18 cellular contexts compared by ENCODE assay signal in the genomic region with DNA sequence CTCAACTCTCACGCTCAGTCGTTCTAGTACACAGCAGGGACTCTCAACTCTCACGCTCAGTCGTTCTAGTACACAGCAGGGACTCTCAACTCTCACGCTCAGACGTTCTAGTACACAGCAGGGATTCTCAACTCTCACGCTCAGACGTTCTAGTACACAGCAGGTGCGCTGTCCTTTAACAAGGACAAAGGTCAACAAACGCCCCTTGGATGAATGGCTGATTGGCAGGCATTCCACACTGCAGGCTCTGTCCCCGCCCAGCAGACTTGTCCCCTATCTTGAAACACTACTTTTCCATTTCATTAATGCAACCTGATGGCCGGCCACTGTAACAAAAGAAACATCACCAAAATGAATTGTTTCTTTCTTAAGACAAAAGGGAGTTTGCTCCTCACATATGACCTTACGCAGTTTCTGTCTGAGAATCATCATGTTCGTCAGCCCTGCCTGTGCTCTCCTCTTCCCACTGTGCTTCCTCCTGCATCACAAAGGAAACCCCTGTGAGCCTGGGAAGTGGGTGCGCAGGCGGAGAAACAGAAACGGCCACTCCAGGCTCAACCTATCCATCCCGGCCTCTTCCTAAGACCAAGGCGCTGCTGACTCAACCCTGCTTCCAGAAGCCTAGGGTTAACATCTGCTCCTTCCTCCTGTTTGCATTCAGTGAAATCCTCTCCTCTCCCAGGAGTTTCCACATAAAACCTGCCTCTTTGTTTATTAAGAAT. TPM values are rescaled to one million over a fixed set of nuclear protein-coding genes. Genes with fewer than 3 reads are reported as not detected.
DNase-seq lines count a peak whose midpoint lies in the region; ATAC-seq, FAIRE-seq and TF ChIP-seq lines count a peak whose summit lies in the region.
"Had no signal": no experiment of that assay in that cellular context is flagged by ENCODE, and none has a peak within 500 bp of the region (broad histone marks: within the 10 kb centered on the region; RNA-seq: fewer than 3 reads in every experiment).

No MANE protein-coding gene starts in this region.

- no peak overlapping the region; the same call in 1 of the 2 replicates for H2BK5ac ChIP-seq in H1 (ENCODE audit: low read depth, low read length)

- no peak overlapping the region for H2BK120ac ChIP-seq in H1 (replicated peaks; ENCODE audit: low read depth, low read length)

- CTCF ChIA-PET in H1 (lab: Charles Lee; ENCODE audit: partially characterized antibody): no interaction called here
- CTCF ChIA-PET in naive thymus-derived CD4-positive, alpha-beta T cell (lab: Charles Lee): no interaction called here

- no peak overlapping the region for H3K23ac ChIP-seq in H1 (ENCODE audit: insufficient read length)

- H3K27me3 ChIP-seq in BLaER1: no peaks in the 10 kb centered on the region
- no peaks in the 10 kb centered on the region for H3K27me3 ChIP-seq in HUES48 (ENCODE audit: control insufficient read depth, insufficient read depth, low read length)
- H3K27me3 ChIP-seq in H1 (replicated peaks in 1 of 4; ENCODE audit: control insufficient read depth in 3 of 4, extremely low read depth in 1 of 4, insufficient read depth in 3 of 4, low read length in 3 of 4): no peaks in the 10 kb centered on the region
- H3K27me3 ChIP-seq in naive thymus-derived CD4-positive, alpha-beta T cell (ENCODE audit: control insufficient read depth in 2 of 2, insufficient read depth in 2 of 2, low read length in 2 of 2): no peaks in the 10 kb centered on the region
- H3K27me3 ChIP-seq: vagina had no signal

- no peak for FAIRE-seq in H1 (lab: Jason Lieb, UNC)

- H3K27ac Mint-ChIP-seq in naive thymus-derived CD4-positive, alpha-beta T cell: peak overlapping the region in 2 of 9 donors; percentile 48 to 78
- H3K27ac Mint-ChIP-seq: nephron progenitor cell; stimulated activated effector memory CD8-positive, alpha-beta T cell treated with anti-CD3 and anti-CD28 coated beads, Interleukin-12 subunit alpha, Interleukin-12 subunit beta, amount 100 ng/mL, for 72 hours had no signal

- H3K9ac ChIP-seq in BLaER1: no peak overlapping the region
- H3K9ac ChIP-seq in HUES48 (ENCODE audit: low read depth, low read length): no peak overlapping the region
- no peak overlapping the region for H3K9ac ChIP-seq in H1 (replicated peaks in 1 of 4; ENCODE audit: extremely low read depth in 1 of 4, low read depth in 3 of 4, low read length in 3 of 4)

- H3K36me3 ChIP-seq in BLaER1: peaks cover 56% of the 10 kb centered on the region
- no peaks in the 10 kb centered on the region; the same call in 1 of the 2 replicates for H3K36me3 ChIP-seq in HUES48 (ENCODE audit: control insufficient read depth, insufficient read depth, low read length)
- H3K36me3 ChIP-seq in H1 (ENCODE audit: control insufficient read depth in 2 of 4, insufficient read depth in 4 of 4, low read length in 3 of 4): no peaks in the 10 kb centered on the region
- peaks cover 0 to 8% (median 0%) of the 10 kb centered on the region in 3 experiments for H3K36me3 ChIP-seq in naive thymus-derived CD4-positive, alpha-beta T cell (ENCODE audit: control insufficient read depth in 2 of 3, insufficient read depth in 3 of 3, low read length in 3 of 3)
- H3K36me3 ChIP-seq: left ventricle myocardium inferior, vagina had no signal

- intact Hi-C loops in naive thymus-derived CD4-positive, alpha-beta T cell (cut with micrococcal nuclease): no loop called here

- 0 out of 2 replicates have a peak overlapping the region, but pooled peaks have one; percentile 27 for H2BK12ac ChIP-seq in H1 (ENCODE audit: low read depth, low read length)

- peaks cover 37% of the 10 kb centered on the region for H3K79me1 ChIP-seq in H1 (ENCODE audit: low read depth, low read length)

- no peak overlapping the region for H2BK15ac ChIP-seq in H1 (ENCODE audit: low read length)

- no peak overlapping the region for H4K8ac ChIP-seq in H1 (ENCODE audit: extremely low read depth, insufficient read depth, low read length)

- no peaks in the 10 kb centered on the region for H3K27me3 Mint-ChIP-seq in naive thymus-derived CD4-positive, alpha-beta T cell
- H3K27me3 Mint-ChIP-seq: central memory CD8-positive, alpha-beta T cell had no signal

- no peak for TF ChIP-seq POLR2A in H1 (IDR thresholded peaks at IDR 0.05; ENCODE audit: control extremely low read depth in 1 of 2, low read depth in 2 of 2, low read length in 2 of 2)

- H4K20me1 ChIP-seq in BLaER1: peaks cover 90% of the 10 kb centered on the region
- H4K20me1 ChIP-seq in H1 (replicated peaks in 1 of 2; ENCODE audit: control insufficient read depth in 1 of 2, insufficient read depth in 2 of 2, low read length in 2 of 2): peaks cover 47 to 50% of the 10 kb centered on the region in 2 experiments

- no peak overlapping the region for H2BK20ac ChIP-seq in H1 (ENCODE audit: low read length)

- TF ChIP-seq RAD21 in H1 (IDR thresholded peaks at IDR 0.05 in 1 of 2, conservative IDR thresholded peaks at IDR 0.05 in 1 of 2; ENCODE audit: low read depth in 2 of 2, low read length in 2 of 2): no peak

- DNase-seq in H1 (ENCODE audit: low read depth in 1 of 2, low spot score in 2 of 2): no peak
- no peak for DNase-seq in naive thymus-derived CD4-positive, alpha-beta T cell
- DNase-seq in C1 segment of cervical spinal cord (lab: John Stamatoyannopoulos, UW): no peak
- DNase-seq in activated T-cell treated with anti-CD3 and anti-CD28 coated beads, Interleukin-2, amount 50 U/mL, for 48 hours: no peak
- DNase-seq in NCI-H2029 (lab: John Stamatoyannopoulos, UW): no peak
- no peak for DNase-seq in SW480 (ENCODE audit: low spot score)
- DNase-seq: activated naive CD4-positive, alpha-beta T cell treated with anti-CD3 and anti-CD28 coated beads, Interleukin-2, amount 50 U/mL, for 16 hours; left ventricle myocardium inferior; NCI-H187; nephron progenitor cell; stimulated activated CD4-positive, alpha-beta T cell treated with anti-CD3 and anti-CD28 coated beads, Interleukin-4, amount 100 ng/mL, for 4 hours had no signal

- H3K27ac ChIP-seq in BLaER1 (no peak overlapping the region), HUES48 (ENCODE audit: low read depth, low read length) (peak overlapping the region; percentile 60), H1 (ENCODE audit: low read depth, low read length) (no peak overlapping the region)
- H3K27ac ChIP-seq in naive thymus-derived CD4-positive, alpha-beta T cell (ENCODE audit: low read depth, low read length): peak overlapping the region; percentile 27
- H3K27ac ChIP-seq: HL-60, left ventricle myocardium inferior, vagina had no signal

- POLR2A ChIA-PET in H1 (lab: Charles Lee; ENCODE audit: partially characterized antibody): no interaction called here
- POLR2A ChIA-PET in naive thymus-derived CD4-positive, alpha-beta T cell (lab: Charles Lee): no interaction called here

- WGBS in H1 (ENCODE audit: extremely low coverage in 1 of 2, insufficient coverage in 1 of 2, insufficient read length in 1 of 2, insufficient replicate concordance in 2 of 2, low coverage in 1 of 2, low lambda C conversion rate in 2 of 2, missing lambda C conversion rate in 1 of 2), 2 experiments: 89% methylated on average over 19 of the region's 19 CpGs; no CpG with 5 or more reads in 1 of the 2 experiments

- H2AK5ac ChIP-seq in H1 (ENCODE audit: low read depth, low read length): no peak overlapping the region

- H3K4me2 ChIP-seq in BLaER1 (peak overlapping the region; percentile 65; the same call in 1 of the 2 replicates), H1 (ENCODE audit: insufficient read depth in 1 of 2, low read depth in 2 of 2, low read length in 2 of 2) (peak overlapping the region in 1 of 2 experiments; percentile 36; a peak in 3 of 4 replicates)

- H3K4me1 Mint-ChIP-seq in naive thymus-derived CD4-positive, alpha-beta T cell: peaks cover 18 to 40% (median 23%) of the 10 kb centered on the region in 7 donors

- H3K4me3 ChIP-seq in BLaER1 (no peak overlapping the region), HUES48 (ENCODE audit: low read depth, low read length) (no peak overlapping the region), H1 (ENCODE audit: extremely low read depth in 1 of 4, insufficient read depth in 2 of 4, low read depth in 3 of 4, low read length in 4 of 4) (no peak overlapping the region)
- H3K4me3 ChIP-seq in naive thymus-derived CD4-positive, alpha-beta T cell (ENCODE audit: low read length): no peak overlapping the region
- H3K4me3 ChIP-seq: left ventricle myocardium inferior, vagina had no signal

- H3K4me1 ChIP-seq in BLaER1 (peaks cover 86% of the 10 kb centered on the region), HUES48 (ENCODE audit: control insufficient read depth, insufficient read depth, low read length) (peaks cover 27% of the 10 kb centered on the region), H1 (replicated peaks in 1 of 4; ENCODE audit: control insufficient read depth in 3 of 4, insufficient read depth in 4 of 4, low read length in 3 of 4) (peaks cover 3 to 23% (median 19%) of the 10 kb centered on the region in 4 experiments)
- H3K4me1 ChIP-seq in naive thymus-derived CD4-positive, alpha-beta T cell (ENCODE audit: control insufficient read depth in 2 of 2, insufficient read depth in 2 of 2, low read length in 2 of 2): peaks cover 65 to 67% of the 10 kb centered on the region in 2 donors

- no peak overlapping the region; the same call in 1 of the 2 replicates for H3K18ac ChIP-seq in H1 (ENCODE audit: extremely low read depth, low read length)

- H4K91ac ChIP-seq in H1 (replicated peaks; ENCODE audit: insufficient read length, low read length): no peak overlapping the region

- H3K14ac ChIP-seq in H1 (ENCODE audit: insufficient read length): no peak overlapping the region

- H2AFZ ChIP-seq in H1 (ENCODE audit: low read length): no peak overlapping the region

- TF ChIP-seq CTCF in H1 (IDR thresholded peaks at IDR 0.05; ENCODE audit: control extremely low read depth in 1 of 3, insufficient read depth in 1 of 3, low read depth in 1 of 3, low read length in 3 of 3): no peak

- H3K79me2 ChIP-seq in H1 (ENCODE audit: control insufficient read depth in 1 of 2, insufficient read depth in 2 of 2, low read length in 2 of 2): peaks cover 45 to 87% of the 10 kb centered on the region in 2 experiments

- peaks cover 0 to 4% (median 0%) of the 10 kb centered on the region in 11 donors for H3K9me3 Mint-ChIP-seq in naive thymus-derived CD4-positive, alpha-beta T cell
- H3K9me3 Mint-ChIP-seq: central memory CD8-positive, alpha-beta T cell; stimulated activated effector memory CD8-positive, alpha-beta T cell treated with anti-CD3 and anti-CD28 coated beads, Interleukin-12 subunit alpha, Interleukin-12 subunit beta, amount 100 ng/mL, for 72 hours had no signal

- H3K36me3 Mint-ChIP-seq in naive thymus-derived CD4-positive, alpha-beta T cell: peaks cover 0 to 15% (median 6%) of the 10 kb centered on the region in 5 donors

- peaks cover 3% of the 10 kb centered on the region; the same call in 1 of the 2 replicates for H3K9me3 ChIP-seq in BLaER1
- no peaks in the 10 kb centered on the region for H3K9me3 ChIP-seq in HUES48 (ENCODE audit: control insufficient read depth, insufficient read depth, low read length)
- no peaks in the 10 kb centered on the region for H3K9me3 ChIP-seq in H1 (ENCODE audit: insufficient read depth in 2 of 2, low read depth in 1 of 2, low read length in 1 of 2)
- no peaks in the 10 kb centered on the region for H3K9me3 ChIP-seq in naive thymus-derived CD4-positive, alpha-beta T cell (ENCODE audit: control insufficient read depth in 2 of 3, low read length in 3 of 3)
- H3K9me3 ChIP-seq: left ventricle myocardium inferior, vagina had no signal

- H3K4me3 Mint-ChIP-seq in naive thymus-derived CD4-positive, alpha-beta T cell: no peak overlapping the region
- H3K4me3 Mint-ChIP-seq: central memory CD8-positive, alpha-beta T cell; nephron progenitor cell; stimulated activated effector memory CD8-positive, alpha-beta T cell treated with anti-CD3 and anti-CD28 coated beads, Interleukin-12 subunit alpha, Interleukin-12 subunit beta, amount 100 ng/mL, for 72 hours had no signal

- no peak for TF ChIP-seq EP300 in H1 (IDR thresholded peaks at IDR 0.05; ENCODE audit: borderline replicate concordance in 1 of 2, low read depth in 2 of 2, low read length in 2 of 2)

- ATAC-seq in naive thymus-derived CD4-positive, alpha-beta T cell: no peak
- ATAC-seq: HCT116 had no signal

- H3K56ac ChIP-seq in H1 (replicated peaks; ENCODE audit: insufficient read length, low read depth, low read length): no peak overlapping the region

- no peak overlapping the region for H3K4ac ChIP-seq in H1 (replicated peaks; ENCODE audit: insufficient read length, low read depth, low read length)

- no peak overlapping the region for H4K5ac ChIP-seq in H1 (ENCODE audit: insufficient read length, low read depth, low read length)

- no peaks in the 10 kb centered on the region for H3K23me2 ChIP-seq in H1 (ENCODE audit: low read depth, low read length)

RNA-seq across cellular contexts. Expression of gene ANKRD11, which starts 59.8 kb away (rescaled TPM):
- 136 and 142 TPM in 2 replicates for total RNA-seq in H1 (2021; fragmentation: NEBNext Ultra II Directional; extraction: Animal tissue kit (Norgen Biotek cat#: 25700))
- 46.5 and 75.1 TPM in 2 replicates for polyA plus RNA-seq in H1 (2011; rRNA removed)
- polyA plus RNA-seq in H1 (2011; cell fraction: cytosol; rRNA removed): 55.6 TPM
- polyA plus RNA-seq in H1 (2011; cell fraction: nucleus; rRNA removed): 181 TPM
- polyA plus RNA-seq in H1 (2012, experiment 1 of 2): 101 to 124 TPM (median 120 TPM) in 4 replicates
- 42.9 TPM for polyA plus RNA-seq in H1 (2012, experiment 2 of 2)
- 91.9 TPM for polyA plus RNA-seq in H1 (2013, experiment 1 of 2)
- 90.9 TPM for polyA plus RNA-seq in H1 (2013, experiment 2 of 2)
- 44.8 and 56.7 TPM in 2 replicates for polyA minus RNA-seq in H1 (2011; rRNA and poly(A)+ RNA removed)
- polyA minus RNA-seq in H1 (2011; cell fraction: cytosol; rRNA and poly(A)+ RNA removed): 80.1 TPM
- polyA minus RNA-seq in H1 (2011; cell fraction: nucleus; rRNA and poly(A)+ RNA removed): 118 TPM
- 100 to 1,000 TPM; 178 to 254 (median 240) TPM for total RNA-seq in naive thymus-derived CD4-positive, alpha-beta T cell
- polyA plus RNA-seq in naive thymus-derived CD4-positive, alpha-beta T cell: 10 to 100 TPM in 1 of 2 donors, 1 to 10 TPM in 1; 8.7 to 28.4 TPM

Comparison
In these comparisons a context has a peak if more than half of its experiments do, and no peak if none do; other contexts are left out.
1. H3K27ac ChIP-seq: peak in HUES48 (single experiment) and naive thymus-derived CD4-positive, alpha-beta T cell (single experiment); none in BLaER1 (single experiment) and H1 (single experiment).